Comparison of ENCODE assay signal across 8 cellular contexts in genomic region chr11:73761403-73761945, GRCh38. TPM values are rescaled to one million over a fixed set of nuclear protein-coding genes. Genes with fewer than 3 reads are reported as not detected.
DNase-seq lines count a peak whose midpoint lies in the region; ATAC-seq, FAIRE-seq and TF ChIP-seq lines count a peak whose summit lies in the region.

No MANE protein-coding gene starts in this region.

- no peaks in the 10 kb centered on the region for H4K20me1 ChIP-seq in mammary epithelial cell (ENCODE audit: insufficient read depth, low read length)

- TF ChIP-seq POLR2A in GM12892 (IDR thresholded peaks at IDR 0.05; ENCODE audit: low read depth, low read length): no peak

- CTCF ChIA-PET in mammary epithelial cell (lab: Charles Lee; ENCODE audit: low non-redundant PET): interaction anchor here (0.6 to 1.7 kb wide), 4 partner anchors 18 to 170 kb away, joined by 3 to 10 read pairs (median 4); no protein-coding TSS in a partner anchor

- TF ChIP-seq CTCF in mammary epithelial cell (conservative IDR thresholded peaks at IDR 0.05 in 1 of 2, IDR thresholded peaks at IDR 0.05 in 1 of 2; ENCODE audit: extremely low read depth in 1 of 2, insufficient read depth in 1 of 2, low read depth in 1 of 2, low read length in 2 of 2): no peak

- no peak overlapping the region for H3K9ac ChIP-seq in mammary epithelial cell (ENCODE audit: insufficient read depth, low read length)
- H3K9ac ChIP-seq in mucosa of rectum (ENCODE audit: low read depth in 1 of 2, low read length in 2 of 2): peak overlapping the region in 1 of 2 donors; percentile 58

- peak overlapping the region; percentile 86 for H2AFZ ChIP-seq in mammary epithelial cell (ENCODE audit: low read depth, low read length)

- dilution Hi-C loops in mammary epithelial cell (cut with HindIII; ENCODE audit: low sequenced_read_pairs): no loop called here

- in situ Hi-C loops in mammary epithelial cell (cut with MboI; ENCODE audit: low sequenced_read_pairs in 2 of 2): no loop called here

- peak overlapping the region; percentile 62 for H3K27ac ChIP-seq in mammary epithelial cell (ENCODE audit: insufficient read depth, low read depth, low read length)
- peak overlapping the region; percentile 85 for H3K27ac ChIP-seq in mucosa of rectum (ENCODE audit: low read depth in 2 of 2, low read length in 2 of 2)

- ATAC-seq in GM18511 (IDR thresholded peaks at IDR 0.05; ENCODE audit: unreplicated experiment): peak; percentile 9

- peak; percentile 11 for DNase-seq in HPDE6-E6E7 (ENCODE audit: extremely low spot score)
- peak; percentile 15 for DNase-seq in mammary epithelial cell
- DNase-seq in iPS-NIHi7 (ENCODE audit: extremely low spot score): no peak
- DNase-seq in HuH-7 (ENCODE audit: low spot score): no peak
- DNase-seq in GM12892 (ENCODE audit: insufficient read length): no peak
- no peak for DNase-seq in SHP77 treated with DMSO at 0.1 percent for 48 hours (lab: John Stamatoyannopoulos, UW)

- H3K4me1 ChIP-seq in mammary epithelial cell (ENCODE audit: insufficient read depth, low read length) (peaks cover 6% of the 10 kb centered on the region), mucosa of rectum (ENCODE audit: control insufficient read depth in 2 of 2, insufficient read depth in 2 of 2, low read length in 2 of 2) (peaks cover 0 to 7% of the 10 kb centered on the region in 2 donors)

- intact Hi-C loops in mammary epithelial cell (cut with micrococcal nuclease): loop anchor here (1.0 to 2.0 kb wide), 5 partner anchors 18 to 169 kb away; partner anchors contain the start of genes COA4 and PAAF1

- FAIRE-seq in GM12892 (lab: Jason Lieb, UNC): no peak

- H3K36me3 ChIP-seq in mammary epithelial cell (ENCODE audit: insufficient read depth, low read length) (no peaks in the 10 kb centered on the region), mucosa of rectum (ENCODE audit: control insufficient read depth in 2 of 2, insufficient read depth in 2 of 2, low read length in 2 of 2) (no peaks in the 10 kb centered on the region)

- no TSS peak for BruUV-seq in mammary epithelial cell (replicated peaks; lab: Mats Ljungman, UMichigan)

- H3K27me3 ChIP-seq in mammary epithelial cell (ENCODE audit: insufficient read depth, low read length) (no peaks in the 10 kb centered on the region), mucosa of rectum (ENCODE audit: control insufficient read depth in 2 of 2, insufficient read depth in 2 of 2, low read length in 2 of 2) (no peaks in the 10 kb centered on the region)

- peaks cover 43% of the 10 kb centered on the region for H3K79me2 ChIP-seq in mammary epithelial cell (ENCODE audit: insufficient read depth, low read length)

- WGBS in mammary epithelial cell (ENCODE audit: low coverage, missing lambda C conversion rate): 0% methylated on average over 3 of the region's 16 CpGs

- H3K4me2 ChIP-seq in mammary epithelial cell (ENCODE audit: insufficient read depth, low read depth, low read length): peak overlapping the region; percentile 44

- H3K4me3 ChIP-seq in mammary epithelial cell (replicated peaks in 1 of 3; ENCODE audit: insufficient read depth in 1 of 3, low read depth in 2 of 3, low read length in 3 of 3) (peak overlapping the region; percentile 7 to 91 (median 34)), mucosa of rectum (ENCODE audit: low read length in 2 of 2) (peak overlapping the region; percentile 74 to 76)

- H3K9me3 ChIP-seq in mammary epithelial cell (replicated peaks; ENCODE audit: insufficient read depth, low read length): no peaks in the 10 kb centered on the region
- H3K9me3 ChIP-seq in mucosa of rectum (ENCODE audit: control insufficient read depth in 2 of 2, low read length in 2 of 2): no peaks in the 10 kb centered on the region

RNA-seq across cellular contexts. Expression of gene RAB6A, which starts 0.6 kb away (rescaled TPM):
- 100 to 1,000 TPM; 189 to 218 TPM for total RNA-seq in mammary epithelial cell
- 127 TPM for polyA plus RNA-seq in mammary epithelial cell
- 233 TPM for polyA minus RNA-seq in mammary epithelial cell
- 43.3 TPM for polyA plus RNA-seq in GM12892 (2012; ENCODE audit: missing spikeins)

RNA-seq across cellular contexts. Expression of gene MRPL48, which starts 26.2 kb away (rescaled TPM):
- total RNA-seq in mammary epithelial cell: 10 to 100 TPM; 12.8 to 35.1 TPM
- 34.0 TPM for polyA plus RNA-seq in mammary epithelial cell
- 33.3 TPM for polyA minus RNA-seq in mammary epithelial cell
- polyA plus RNA-seq in GM12892 (2012; ENCODE audit: missing spikeins): 83.3 TPM

Comparison
In these comparisons a context has a peak if more than half of its experiments do, and no peak if none do; other contexts are left out.
1. DNase-seq: peak in HPDE6-E6E7 (single experiment) and mammary epithelial cell (single experiment); none in iPS-NIHi7 (single experiment), HuH-7 (single experiment), GM12892 (single experiment) and SHP77 treated with DMSO at 0.1 percent for 48 hours (single experiment).